22 cellular contexts compared by ENCODE assay signal in genomic region chr2:56326346-56326741, GRCh38.
"Had no signal": no experiment of that assay in that cellular context is flagged by ENCODE, and none has a peak within 500 bp of the region (broad histone marks: within the 10 kb centered on the region; RNA-seq: fewer than 3 reads in every experiment).

No MANE protein-coding gene starts in this region.

- ATAC-seq: natural killer cell; psoas muscle; stimulated activated effector memory CD8-positive, alpha-beta T cell treated with anti-CD3 and anti-CD28 coated beads, Interleukin-12 subunit alpha, Interleukin-12 subunit beta, amount 100 ng/mL, for 72 hours had no signal

- H3K4me1 ChIP-seq: neural progenitor cell, parathyroid adenoma, psoas muscle, sigmoid colon, spleen, suprapubic skin, tibial nerve, uterus had no signal

- H3K9ac ChIP-seq: neural progenitor cell, parathyroid adenoma had no signal

- H3K27me3 ChIP-seq: hepatocyte, neural progenitor cell, neutrophil, sigmoid colon, spleen, suprapubic skin, tibial nerve, uterus had no signal

- H3K36me3 ChIP-seq: neural progenitor cell, neutrophil, sigmoid colon, spleen, suprapubic skin, thoracic aorta, tibial nerve, uterus had no signal

- H3K4me3 ChIP-seq: hepatocyte, lung, neural progenitor cell, psoas muscle, sigmoid colon, spleen, suprapubic skin, thoracic aorta, tibial nerve, uterus had no signal

- H3K4me2 ChIP-seq: hepatocyte, neural progenitor cell had no signal

- DNase-seq: islet precursor cell; mesendoderm; naive B cell; natural killer cell; nephron progenitor cell; occipital lobe; psoas muscle; sigmoid colon; small intestine; spleen; stimulated activated CD4-positive, alpha-beta T cell treated with anti-CD3 and anti-CD28 coated beads, Interleukin-4, amount 100 ng/mL, for 24 hours; stimulated activated naive CD4-positive, alpha-beta T cell; uterus had no signal

- H3K9me3 ChIP-seq: neutrophil, psoas muscle, sigmoid colon, suprapubic skin, thoracic aorta, uterus had no signal

- H3K79me2 ChIP-seq: hepatocyte, parathyroid adenoma had no signal

- H2AFZ ChIP-seq: hepatocyte, neural progenitor cell, parathyroid adenoma had no signal

- H3K27ac ChIP-seq: hepatocyte, neural progenitor cell, neutrophil, parathyroid adenoma, psoas muscle, sigmoid colon, spleen, suprapubic skin, thoracic aorta, tibial nerve, uterus had no signal
